Comparison of ENCODE assay signal across 1 cellular context in the genomic region with DNA sequence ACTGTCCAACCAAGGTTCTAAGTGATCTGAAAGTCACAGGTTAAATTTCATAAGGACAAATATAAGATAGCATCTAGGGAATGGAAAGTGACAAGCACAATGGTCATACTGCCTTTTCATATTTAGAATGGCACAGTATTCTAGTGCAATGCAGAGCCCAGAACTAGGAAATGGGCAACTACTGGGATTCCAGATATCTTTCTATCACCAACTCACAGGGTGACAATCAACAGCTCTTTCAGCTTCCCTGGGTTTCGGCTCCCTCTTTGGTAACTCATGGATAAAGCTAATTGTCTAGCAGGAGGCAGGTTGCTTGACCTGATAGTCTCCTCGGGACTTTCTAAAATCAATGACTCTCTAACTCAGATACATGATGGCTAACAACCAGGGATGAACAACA.
TF ChIP-seq lines count a peak whose summit lies in the region.

No MANE protein-coding gene starts in this region.

TF ChIP-seq in A549, 52 proteins besides CTCF, POLR2A, EP300 and RAD21 (continued from another document):
- TF ChIP-seq, protein P1, sequence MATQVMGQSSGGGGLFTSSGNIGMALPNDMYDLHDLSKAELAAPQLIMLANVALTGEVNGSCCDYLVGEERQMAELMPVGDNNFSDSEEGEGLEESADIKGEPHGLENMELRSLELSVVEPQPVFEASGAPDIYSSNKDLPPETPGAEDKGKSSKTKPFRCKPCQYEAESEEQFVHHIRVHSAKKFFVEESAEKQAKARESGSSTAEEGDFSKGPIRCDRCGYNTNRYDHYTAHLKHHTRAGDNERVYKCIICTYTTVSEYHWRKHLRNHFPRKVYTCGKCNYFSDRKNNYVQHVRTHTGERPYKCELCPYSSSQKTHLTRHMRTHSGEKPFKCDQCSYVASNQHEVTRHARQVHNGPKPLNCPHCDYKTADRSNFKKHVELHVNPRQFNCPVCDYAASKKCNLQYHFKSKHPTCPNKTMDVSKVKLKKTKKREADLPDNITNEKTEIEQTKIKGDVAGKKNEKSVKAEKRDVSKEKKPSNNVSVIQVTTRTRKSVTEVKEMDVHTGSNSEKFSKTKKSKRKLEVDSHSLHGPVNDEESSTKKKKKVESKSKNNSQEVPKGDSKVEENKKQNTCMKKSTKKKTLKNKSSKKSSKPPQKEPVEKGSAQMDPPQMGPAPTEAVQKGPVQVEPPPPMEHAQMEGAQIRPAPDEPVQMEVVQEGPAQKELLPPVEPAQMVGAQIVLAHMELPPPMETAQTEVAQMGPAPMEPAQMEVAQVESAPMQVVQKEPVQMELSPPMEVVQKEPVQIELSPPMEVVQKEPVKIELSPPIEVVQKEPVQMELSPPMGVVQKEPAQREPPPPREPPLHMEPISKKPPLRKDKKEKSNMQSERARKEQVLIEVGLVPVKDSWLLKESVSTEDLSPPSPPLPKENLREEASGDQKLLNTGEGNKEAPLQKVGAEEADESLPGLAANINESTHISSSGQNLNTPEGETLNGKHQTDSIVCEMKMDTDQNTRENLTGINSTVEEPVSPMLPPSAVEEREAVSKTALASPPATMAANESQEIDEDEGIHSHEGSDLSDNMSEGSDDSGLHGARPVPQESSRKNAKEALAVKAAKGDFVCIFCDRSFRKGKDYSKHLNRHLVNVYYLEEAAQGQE (IDR thresholded peaks at IDR 0.05), result no peak
- TF ChIP-seq ZC3H11A (IDR thresholded peaks at IDR 0.05), result no peak
